1 cellular context compared by ENCODE assay signal in the genomic region with DNA sequence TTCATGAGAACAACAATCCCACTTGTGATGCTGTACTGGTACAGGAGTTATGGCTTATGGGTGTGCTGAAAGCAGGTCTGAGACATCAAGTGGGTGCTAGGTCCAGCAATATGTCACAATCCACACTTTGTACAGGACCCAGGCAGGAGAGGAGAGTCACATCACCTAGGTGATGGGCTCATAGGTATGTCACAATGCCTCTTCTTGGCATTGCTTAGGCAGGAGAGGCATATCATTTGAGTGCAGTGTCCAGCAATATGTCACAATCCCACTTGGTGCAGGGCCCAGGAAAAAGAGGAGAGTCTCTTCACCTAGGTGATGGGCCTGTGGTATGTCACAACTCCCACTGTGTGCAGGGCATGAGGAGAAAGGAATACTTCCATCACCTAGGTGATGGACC.
A peak's percentile ranks its signal among the peaks of the same experiment; 100 is the strongest.
TF ChIP-seq lines count a peak whose summit lies in the region.

No MANE protein-coding gene starts in this region.

TF ChIP-seq in HepG2, 621 proteins besides CTCF, POLR2A, EP300 and RAD21:
- TF ChIP-seq SOX6 (IDR thresholded peaks at IDR 0.05) (no peak), SOX6 (CRISPR knock-in tag; IDR thresholded peaks at IDR 0.05) (no peak), CEBPB (IDR thresholded peaks at IDR 0.05; ENCODE audit: borderline replicate concordance, low read depth, low read length) (peak; percentile 53)
